8 cellular contexts compared by ENCODE assay signal in the genomic region with DNA sequence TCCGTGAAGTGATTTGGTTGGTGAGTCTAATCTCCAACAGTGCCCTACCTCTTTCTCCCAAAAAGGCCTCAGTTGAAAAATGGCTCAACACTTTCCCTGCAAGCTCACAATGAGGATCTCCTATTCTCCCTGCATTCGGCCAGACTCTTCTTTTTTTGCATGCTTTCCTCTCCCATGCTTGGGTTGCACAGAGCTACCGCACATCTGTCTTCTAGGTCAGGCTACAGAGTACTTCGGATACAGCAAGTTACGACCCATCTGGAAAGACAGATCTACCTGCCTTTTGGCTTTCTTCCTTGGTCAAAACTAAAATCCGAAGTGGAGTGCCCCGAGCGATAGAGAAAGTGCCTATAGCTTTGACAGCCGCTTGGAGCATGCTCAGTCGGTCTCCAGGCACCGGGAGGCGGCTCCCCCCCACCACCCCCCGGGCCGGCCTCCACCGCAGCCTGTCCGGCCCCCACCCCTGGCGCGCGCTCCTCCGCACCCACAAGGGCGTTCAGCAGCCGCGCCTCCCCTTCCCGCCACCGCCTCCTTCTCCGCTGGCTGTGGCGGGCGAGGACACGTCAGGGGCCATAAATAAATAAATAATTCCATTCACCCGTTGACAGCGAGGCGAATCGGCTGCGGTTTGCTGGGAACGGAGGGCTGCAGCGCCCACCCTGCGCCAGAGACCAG. TPM values are rescaled to one million over a fixed set of nuclear protein-coding genes. Genes with fewer than 3 reads are reported as not detected.
DNase-seq lines count a peak whose midpoint lies in the region; ATAC-seq and TF ChIP-seq lines count a peak whose summit lies in the region.

A gene with protein sequence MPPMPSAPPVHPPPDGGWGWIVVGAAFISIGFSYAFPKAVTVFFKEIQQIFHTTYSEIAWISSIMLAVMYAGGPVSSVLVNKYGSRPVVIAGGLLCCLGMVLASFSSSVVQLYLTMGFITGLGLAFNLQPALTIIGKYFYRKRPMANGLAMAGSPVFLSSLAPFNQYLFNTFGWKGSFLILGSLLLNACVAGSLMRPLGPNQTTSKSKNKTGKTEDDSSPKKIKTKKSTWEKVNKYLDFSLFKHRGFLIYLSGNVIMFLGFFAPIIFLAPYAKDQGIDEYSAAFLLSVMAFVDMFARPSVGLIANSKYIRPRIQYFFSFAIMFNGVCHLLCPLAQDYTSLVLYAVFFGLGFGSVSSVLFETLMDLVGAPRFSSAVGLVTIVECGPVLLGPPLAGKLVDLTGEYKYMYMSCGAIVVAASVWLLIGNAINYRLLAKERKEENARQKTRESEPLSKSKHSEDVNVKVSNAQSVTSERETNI (plus strand): TSS at position 473 of the 675 bp plus-strand sequence. CDS start 108,773 bp downstream, outside the sequence.

- no peaks in the 10 kb centered on the region for H3K79me2 ChIP-seq in trophoblast cell (ENCODE audit: control insufficient read depth, insufficient read depth, low read length, poor library complexity)

- peak within 1 kb of the TSS; percentile 80 for H3K4me2 ChIP-seq in trophoblast cell (ENCODE audit: low read length)

- no peaks in the 10 kb centered on the region for H3K36me3 ChIP-seq in trophoblast cell (ENCODE audit: control insufficient read depth in 1 of 2, insufficient read depth in 2 of 2, low read length in 2 of 2)
- H3K36me3 ChIP-seq in tibial nerve: no peaks in the 10 kb centered on the region

- no peaks in the 10 kb centered on the region for H3K9me3 Mint-ChIP-seq in activated naive CD8-positive, alpha-beta T cell treated with anti-CD3 and anti-CD28 coated beads, Interleukin-2, amount 50 U/mL, for 24 hours

- no peak within 1 kb of the TSS for H2BK120ac ChIP-seq in trophoblast cell (ENCODE audit: insufficient read depth, low read length, poor library complexity)

- no peak within 1 kb of the TSS for H3K27ac ChIP-seq in trophoblast cell (ENCODE audit: low read depth, low read length)
- H3K27ac ChIP-seq in tibial nerve: peak within 1 kb of the TSS; percentile 87 to 95 (median 92)

- no peak within 1 kb of the TSS for H3K14ac ChIP-seq in trophoblast cell (ENCODE audit: low read length)

- no peak within 1 kb of the TSS for H3K4ac ChIP-seq in trophoblast cell (ENCODE audit: low read depth, low read length)

- peak within 1 kb of the TSS; percentile 26 for H4K8ac ChIP-seq in trophoblast cell (ENCODE audit: low read depth, low read length)

- H3K4me3 ChIP-seq in GM12864 (ENCODE audit: low read depth, low read length): peak within 1 kb of the TSS; percentile 93
- peak within 1 kb of the TSS; percentile 76 for H3K4me3 ChIP-seq in trophoblast cell (ENCODE audit: low read depth, low read length)
- H3K4me3 ChIP-seq in tibial nerve: peak within 1 kb of the TSS; percentile 54 to 71 (median 62)

- H3K4me1 Mint-ChIP-seq in activated naive CD8-positive, alpha-beta T cell treated with anti-CD3 and anti-CD28 coated beads, Interleukin-2, amount 50 U/mL, for 24 hours: peaks cover 54% of the 10 kb centered on the region

- H4K12ac ChIP-seq in trophoblast cell (ENCODE audit: low read depth, low read length): no peak within 1 kb of the TSS

- no peaks in the 10 kb centered on the region for H3K79me1 ChIP-seq in trophoblast cell (ENCODE audit: low read length)

- peaks cover 21% of the 10 kb centered on the region for H3K36me3 Mint-ChIP-seq in activated naive CD8-positive, alpha-beta T cell treated with anti-CD3 and anti-CD28 coated beads, Interleukin-2, amount 50 U/mL, for 24 hours (ENCODE audit: low read depth)

- H3K4me1 ChIP-seq in trophoblast cell (ENCODE audit: control insufficient read depth in 1 of 2, insufficient read depth in 2 of 2, low read length in 2 of 2): peaks cover 0 to 2% of the 10 kb centered on the region in 2 experiments
- peaks cover 0 to 29% (median 12%) of the 10 kb centered on the region in 4 donors for H3K4me1 ChIP-seq in tibial nerve

- TF ChIP-seq EP300 in tibial nerve (IDR thresholded peaks at IDR 0.05): peak in 1 of 2 donors; percentile 69

- H2BK5ac ChIP-seq in trophoblast cell (ENCODE audit: low read depth, low read length, poor library complexity): no peak within 1 kb of the TSS

- no peaks in the 10 kb centered on the region for H3K9me3 ChIP-seq in trophoblast cell (ENCODE audit: insufficient read depth, low read depth, low read length)
- H3K9me3 ChIP-seq in tibial nerve: no peaks in the 10 kb centered on the region

- TF ChIP-seq CTCF in GM12864 (IDR thresholded peaks at IDR 0.05; ENCODE audit: low read depth, low read length, missing control alignments) (no peak), tibial nerve (IDR thresholded peaks at IDR 0.05) (peak in 1 of 5 experiments; percentile 5)

- H3K18ac ChIP-seq in trophoblast cell (ENCODE audit: low read length): no peak within 1 kb of the TSS

- no peak within 1 kb of the TSS for H3K23ac ChIP-seq in trophoblast cell (ENCODE audit: low read length)

- peak in 1 of 2 donors; percentile 39 for TF ChIP-seq POLR2A in tibial nerve (IDR thresholded peaks at IDR 0.05)

- H3K4me3 Mint-ChIP-seq in activated naive CD8-positive, alpha-beta T cell treated with anti-CD3 and anti-CD28 coated beads, Interleukin-2, amount 50 U/mL, for 24 hours: peak within 1 kb of the TSS; percentile 88

- ATAC-seq in HG02642 (IDR thresholded peaks at IDR 0.05; ENCODE audit: poor library complexity, unreplicated experiment): peak; percentile 67
- peak; percentile 45 for ATAC-seq in activated naive CD8-positive, alpha-beta T cell treated with anti-CD3 and anti-CD28 coated beads, Interleukin-2, amount 50 U/mL, for 24 hours

- no peak within 1 kb of the TSS for H4K91ac ChIP-seq in trophoblast cell (ENCODE audit: low read depth, low read length)

- H2AK5ac ChIP-seq in trophoblast cell (ENCODE audit: low read length): no peak within 1 kb of the TSS

- peak within 1 kb of the TSS; percentile 100 for H3K27ac Mint-ChIP-seq in activated naive CD8-positive, alpha-beta T cell treated with anti-CD3 and anti-CD28 coated beads, Interleukin-2, amount 50 U/mL, for 24 hours

- H3K27me3 ChIP-seq in trophoblast cell (ENCODE audit: insufficient read depth, low read length): peaks cover 4% of the 10 kb centered on the region
- H3K27me3 ChIP-seq in tibial nerve: no peaks in the 10 kb centered on the region

- no peak within 1 kb of the TSS for H2BK12ac ChIP-seq in trophoblast cell (ENCODE audit: low read length)

- no peaks in the 10 kb centered on the region for H3K27me3 Mint-ChIP-seq in activated naive CD8-positive, alpha-beta T cell treated with anti-CD3 and anti-CD28 coated beads, Interleukin-2, amount 50 U/mL, for 24 hours

- DNase-seq in GM12864 (ENCODE audit: low read depth): peak; percentile 84
- peak; percentile 93 to 94 (median 93) for DNase-seq in NCI-H1417 (lab: John Stamatoyannopoulos, UW)
- DNase-seq in SW480 (ENCODE audit: low spot score): peak; percentile 84
- peak; percentile 86 for DNase-seq in activated naive CD8-positive, alpha-beta T cell treated with anti-CD3 and anti-CD28 coated beads, Interleukin-2, amount 50 U/mL, for 24 hours
- peak; percentile 94 for DNase-seq in cardiac septum (ENCODE audit: low spot score)
- DNase-seq in trophoblast cell: peak; percentile 6 to 29
- DNase-seq in tibial nerve (ENCODE audit: low spot score in 2 of 2): peak; percentile 67 to 76

- peak within 1 kb of the TSS; percentile 43 for H2AFZ ChIP-seq in trophoblast cell (ENCODE audit: insufficient read depth, low read length, poor library complexity)

- H3K9ac ChIP-seq in trophoblast cell (ENCODE audit: low read length): no peak within 1 kb of the TSS

- WGBS in trophoblast cell (ENCODE audit: extremely low coverage, insufficient coverage, insufficient read length): no CpG with 5 or more reads among the region's 37 CpGs
- 1% methylated on average over 21 to 37 of the region's 37 CpGs for WGBS in tibial nerve, 2 donors

- intact Hi-C loops in cardiac septum (cut with DNase I): loop anchor here (2.0 to 5.0 kb wide), 3 partner anchors 19 to 212 kb away; no protein-coding TSS in a partner anchor

RNA-seq across cellular contexts. Expression of the gene that starts here (rescaled TPM):
- total RNA-seq in cardiac septum: 90.1 TPM
- polyA plus RNA-seq in trophoblast cell (2013): 0.37 and 0.57 TPM in 2 replicates
- 10 to 100 TPM; 16.0 to 47.9 (median 29.3) TPM for total RNA-seq in tibial nerve

Comparison
In these comparisons a context has a peak if more than half of its experiments do, and no peak if none do; other contexts are left out.
1. DNase-seq: peak in every context shown above with its lines; median percentile 94 in cardiac septum; 93 in NCI-H1417; 86 in activated naive CD8-positive, alpha-beta T cell treated with anti-CD3 and anti-CD28 coated beads, Interleukin-2, amount 50 U/mL, for 24 hours; 84 in GM12864; 84 in SW480; 72 in tibial nerve; 18 in trophoblast cell.